In genomic region chr15:92818658-92819311, GRCh38 we compare ENCODE assay signal across 8 cellular contexts.
A peak's percentile ranks its signal among the peaks of the same experiment; 100 is the strongest.
DNase-seq lines count a peak whose midpoint lies in the region; ATAC-seq and TF ChIP-seq lines count a peak whose summit lies in the region.

No MANE protein-coding gene starts in this region.

- no peaks in the 10 kb centered on the region for H3K9me3 Mint-ChIP-seq in HFFc6

- WGBS in psoas muscle, 3 donors: 34 to 43% (median 36%) methylated on average over 16 of the region's 16 CpGs

- H3K27ac Mint-ChIP-seq in HFFc6: peak overlapping the region; percentile 98; the same call in 1 of the 2 replicates

- peak overlapping the region; percentile 66 for H3K4me3 ChIP-seq in effector memory CD4-positive, alpha-beta T cell (ENCODE audit: insufficient read depth, low read depth, low read length, poor library complexity, severe bottlenecking)
- peak overlapping the region; percentile 62 for H3K4me3 ChIP-seq in psoas muscle

- DNase-seq in HFFc6 (no peak), NCI-H82 (lab: John Stamatoyannopoulos, UW) (peak; percentile 54), psoas muscle (no peak), GF-D8 (lab: John Stamatoyannopoulos, UW) (no peak)
- no peak for DNase-seq in effector memory CD4-positive, alpha-beta T cell

- H3K27ac ChIP-seq in effector memory CD4-positive, alpha-beta T cell (ENCODE audit: insufficient read depth, low read length, poor library complexity, severe bottlenecking): peak overlapping the region; percentile 93
- H3K27ac ChIP-seq in psoas muscle: peak overlapping the region; percentile 84

- peaks cover 36% of the 10 kb centered on the region for H3K4me1 ChIP-seq in effector memory CD4-positive, alpha-beta T cell (ENCODE audit: control insufficient read depth, insufficient read depth, low read length, poor library complexity, severe bottlenecking)
- H3K4me1 ChIP-seq in psoas muscle: peaks cover 12% of the 10 kb centered on the region

- no peak for ATAC-seq in psoas muscle
- no peak for ATAC-seq in HG02840 (IDR thresholded peaks at IDR 0.05; ENCODE audit: low FRiP score, unreplicated experiment)
- no peak for ATAC-seq in HG03025 (IDR thresholded peaks at IDR 0.05; ENCODE audit: low FRiP score, unreplicated experiment)
- no peak for ATAC-seq in HG02642 (IDR thresholded peaks at IDR 0.05; ENCODE audit: poor library complexity, unreplicated experiment)

- H3K27me3 Mint-ChIP-seq in HFFc6 (ENCODE audit: insufficient read depth): no peaks in the 10 kb centered on the region; the same call in 1 of the 2 replicates

- no peak overlapping the region for H3K4me3 Mint-ChIP-seq in HFFc6

- no peaks in the 10 kb centered on the region for H3K9me3 ChIP-seq in effector memory CD4-positive, alpha-beta T cell (ENCODE audit: control insufficient read depth, low read length)
- H3K9me3 ChIP-seq in psoas muscle: no peaks in the 10 kb centered on the region

- H3K27me3 ChIP-seq in effector memory CD4-positive, alpha-beta T cell (replicated peaks; ENCODE audit: control insufficient read depth, insufficient read depth, low read length, poor library complexity, severe bottlenecking): no peaks in the 10 kb centered on the region
- H3K27me3 ChIP-seq in psoas muscle (ENCODE audit: insufficient read depth in 3 of 3, low read length in 2 of 3): no peaks in the 10 kb centered on the region

- intact Hi-C loops in psoas muscle (cut with DNase I): no loop called here

- no peaks in the 10 kb centered on the region for H3K36me3 ChIP-seq in effector memory CD4-positive, alpha-beta T cell (ENCODE audit: control insufficient read depth, insufficient read depth, low read length)
- no peaks in the 10 kb centered on the region for H3K36me3 ChIP-seq in psoas muscle (ENCODE audit: insufficient read depth in 1 of 2, low read depth in 1 of 2)

- no peak for TF ChIP-seq CTCF in HFFc6 (IDR thresholded peaks at IDR 0.05)
- no peak for TF ChIP-seq CTCF in psoas muscle (IDR thresholded peaks at IDR 0.05)

- H3K36me3 Mint-ChIP-seq in HFFc6 (ENCODE audit: low read depth): no peaks in the 10 kb centered on the region

- H3K4me1 Mint-ChIP-seq in HFFc6 (ENCODE audit: low read depth): peaks cover 44% of the 10 kb centered on the region
